In the genomic region with DNA sequence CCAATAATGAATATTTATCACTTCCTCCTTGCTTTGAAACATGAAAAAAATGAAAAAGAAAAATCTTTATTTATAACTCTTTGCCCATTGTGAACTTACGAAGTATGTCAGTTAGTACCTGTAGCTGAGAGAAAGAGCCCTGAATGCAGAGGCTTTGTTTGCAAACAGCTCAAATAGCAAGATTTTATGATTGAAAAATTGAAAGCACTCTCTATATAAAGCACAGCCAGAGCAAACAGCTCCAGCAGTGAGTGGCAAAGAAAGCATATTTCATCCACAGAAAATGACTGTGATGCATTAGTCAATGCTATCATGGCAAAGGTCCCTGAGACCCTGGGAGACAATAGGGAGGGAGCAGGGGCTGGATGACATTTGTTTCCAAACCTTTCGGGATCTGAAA, we compare ENCODE assay signal across 25 cellular contexts.
A peak's percentile ranks its signal among the peaks of the same experiment; 100 is the strongest.
DNase-seq lines count a peak whose midpoint lies in the region; ATAC-seq and TF ChIP-seq lines count a peak whose summit lies in the region.
"Had no signal": no experiment of that assay in that cellular context is flagged by ENCODE, and none has a peak within 500 bp of the region (broad histone marks: within the 10 kb centered on the region; RNA-seq: fewer than 3 reads in every experiment).

No MANE protein-coding gene starts in this region.

- no peak overlapping the region for H2BK120ac ChIP-seq in neuronal stem cell (ENCODE audit: low read depth, low read length)

- H3K9me3 ChIP-seq in neuronal stem cell (replicated peaks in 1 of 2; ENCODE audit: control insufficient read depth in 2 of 2, insufficient read depth in 1 of 2, low read depth in 1 of 2, low read length in 2 of 2), result no peaks in the 10 kb centered on the region
- H3K9me3 ChIP-seq in right atrium auricular region, result no peaks in the 10 kb centered on the region
- H3K9me3 ChIP-seq: BLaER1, Caco-2, MG63, Peyer's patch had no signal

- peak overlapping the region; percentile 35 for H2AFZ ChIP-seq in neuronal stem cell (ENCODE audit: low read length)

- H3K27ac ChIP-seq in neuronal stem cell (replicated peaks; ENCODE audit: low read length), result no peak overlapping the region
- no peak overlapping the region for H3K27ac ChIP-seq in right atrium auricular region
- H3K27ac ChIP-seq: 22Rv1, BLaER1, Peyer's patch had no signal

- H4K91ac ChIP-seq in neuronal stem cell (ENCODE audit: low read depth, low read length, poor library complexity), result no peak overlapping the region

- no peaks in the 10 kb centered on the region for H3K36me3 ChIP-seq in neuronal stem cell (replicated peaks in 1 of 2; ENCODE audit: control insufficient read depth in 2 of 2, insufficient read depth in 2 of 2, low read length in 2 of 2)
- H3K36me3 ChIP-seq in right atrium auricular region, result no peaks in the 10 kb centered on the region
- H3K36me3 ChIP-seq: BLaER1, MG63, Peyer's patch had no signal

- H3K18ac ChIP-seq in neuronal stem cell (ENCODE audit: low read length), result no peak overlapping the region

- ATAC-seq in HG02798 (IDR thresholded peaks at IDR 0.05; ENCODE audit: poor library complexity, unreplicated experiment), result no peak
- ATAC-seq: GM12878, Right ventricle myocardium inferior had no signal

- TF ChIP-seq CTCF in right atrium auricular region (IDR thresholded peaks at IDR 0.05), result no peak

- no peak overlapping the region for H2BK12ac ChIP-seq in neuronal stem cell (ENCODE audit: low read length)

- no peak overlapping the region for H3K9ac ChIP-seq in neuronal stem cell (ENCODE audit: low read depth, low read length, poor library complexity)
- H3K9ac ChIP-seq: BLaER1 had no signal

- no peak overlapping the region for H3K4ac ChIP-seq in neuronal stem cell (ENCODE audit: low read length)

- WGBS in neuronal stem cell (ENCODE audit: extremely low coverage in 2 of 2, insufficient read length in 2 of 2, insufficient replicate concordance in 1 of 2), 2 donors, result no CpG with 5 or more reads among the region's 2 CpGs

- no peak overlapping the region for H3K4me3 ChIP-seq in neuronal stem cell (ENCODE audit: low read length in 2 of 2)
- H3K4me3 ChIP-seq in right atrium auricular region, result no peak overlapping the region
- H3K4me3 ChIP-seq: BLaER1, GM12878, MG63, Peyer's patch had no signal

- no peak overlapping the region for H4K8ac ChIP-seq in neuronal stem cell (ENCODE audit: low read depth, low read length)

- H3K4me2 ChIP-seq in neuronal stem cell (ENCODE audit: insufficient read depth, low read length, poor library complexity, severe bottlenecking), result no peak overlapping the region
- H3K4me2 ChIP-seq: BLaER1 had no signal

- H3K14ac ChIP-seq in neuronal stem cell (ENCODE audit: low read length), result no peak overlapping the region

- H3K79me1 ChIP-seq in neuronal stem cell (ENCODE audit: low read depth, low read length), result no peaks in the 10 kb centered on the region

- no peak overlapping the region for H3K23ac ChIP-seq in neuronal stem cell (ENCODE audit: low read depth, low read length, poor library complexity)

- H2BK15ac ChIP-seq in neuronal stem cell (ENCODE audit: low read length), result no peak overlapping the region

- H2BK5ac ChIP-seq in neuronal stem cell (ENCODE audit: low read length), result no peak overlapping the region

- peak; percentile 20 for DNase-seq in NCI-H1092 treated with DMSO at 0.1 percent for 48 hours (lab: John Stamatoyannopoulos, UW)
- DNase-seq in NCI-H1092 (lab: John Stamatoyannopoulos, UW), result no peak
- DNase-seq in NCI-H1417 treated with DMSO at 0.1 percent for 48 hours (lab: John Stamatoyannopoulos, UW), result peak; percentile 8
- peak; percentile 82 for DNase-seq in NCI-H69 (lab: John Stamatoyannopoulos, UW)
- no peak for DNase-seq in neuronal stem cell (ENCODE audit: low spot score)
- DNase-seq in right atrium auricular region (ENCODE audit: low spot score), result no peak
- no peak for DNase-seq in SW 1271 (lab: John Stamatoyannopoulos, UW)
- DNase-seq: ACHN; Caco-2; CD4-positive, alpha-beta T cell; DMS 273 treated with DMSO at 0.1 percent for 48 hours; DMS79 treated with DMSO at 0.1 percent for 48 hours; H7; MG63; NCI-H1694; NCI-H2171; NCI-H446; NCI-H526; Peyer's patch; T-helper 2 cell had no signal

- H3K4me1 ChIP-seq in neuronal stem cell (ENCODE audit: control insufficient read depth in 2 of 2, insufficient read depth in 1 of 2, low read depth in 1 of 2, low read length in 2 of 2) (peaks cover 1 to 17% of the 10 kb centered on the region in 2 donors), right atrium auricular region (no peaks in the 10 kb centered on the region)
- H3K4me1 ChIP-seq: BLaER1, Caco-2, Peyer's patch had no signal

- H2AK5ac ChIP-seq in neuronal stem cell (ENCODE audit: low read depth, low read length), result no peak overlapping the region

- H3K27me3 ChIP-seq in neuronal stem cell (ENCODE audit: control insufficient read depth in 3 of 3, insufficient read depth in 3 of 3, low read depth in 1 of 3, low read length in 3 of 3), result no peaks in the 10 kb centered on the region
- H3K27me3 ChIP-seq in right atrium auricular region, result no peaks in the 10 kb centered on the region
- H3K27me3 ChIP-seq: BLaER1, MG63, Peyer's patch had no signal

Comparison
In these comparisons a context has a peak if more than half of its experiments do, and no peak if none do; other contexts are left out.
1. DNase-seq: peak in NCI-H1092 treated with DMSO at 0.1 percent for 48 hours (single experiment), NCI-H1417 treated with DMSO at 0.1 percent for 48 hours (single experiment) and NCI-H69 (single experiment); none in NCI-H1092 (single experiment), neuronal stem cell (single experiment), right atrium auricular region (single experiment) and SW 1271 (0 of 2).